36 cellular contexts compared by ENCODE assay signal in the genomic region with DNA sequence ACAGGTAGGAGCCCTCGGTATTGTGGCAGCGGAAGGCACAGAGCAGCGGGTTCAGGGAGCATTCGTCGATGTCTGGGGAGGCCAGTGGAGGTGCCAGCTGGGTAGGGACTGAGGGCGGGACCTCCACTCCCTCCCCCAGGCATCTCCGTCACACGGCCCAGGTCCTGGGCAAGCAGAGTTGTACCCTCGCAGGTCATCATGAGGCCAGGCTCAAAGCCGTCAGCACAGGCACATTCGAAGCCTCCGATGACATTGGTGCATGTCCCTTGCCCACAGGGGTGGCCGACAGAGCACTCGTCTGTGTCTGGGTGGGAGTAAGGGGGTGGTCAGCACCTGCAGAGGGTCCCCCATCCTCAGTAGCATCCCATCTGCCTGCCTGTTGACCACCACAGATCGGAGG. TPM values are rescaled to one million over a fixed set of nuclear protein-coding genes. Genes with fewer than 3 reads are reported as not detected.
"Had no signal": no experiment of that assay in that cellular context is flagged by ENCODE, and none has a peak within 500 bp of the region (broad histone marks: within the 10 kb centered on the region; RNA-seq: fewer than 3 reads in every experiment).

No MANE protein-coding gene starts in this region.

- H3K9ac ChIP-seq: parathyroid adenoma had no signal

- DNase-seq: hippocampal formation; kidney glomerular epithelial cell; left colon; left lung; mesendoderm; naive B cell; occipital lobe; stimulated activated CD4-positive, alpha-beta T cell treated with anti-CD3 and anti-CD28 coated beads, Interleukin-12 subunit alpha, Interleukin-12 subunit beta, amount 100 ng/mL, for 4 hours; stimulated activated CD4-positive, alpha-beta T cell treated with anti-CD3 and anti-CD28 coated beads, Interleukin-15, amount 100 ng/mL, for 24 hours; stimulated activated CD4-positive, alpha-beta T cell treated with anti-CD3 and anti-CD28 coated beads, Interleukin-2, amount 100 ng/mL, for 24 hours; stimulated activated CD4-positive, alpha-beta T cell treated with anti-CD3 and anti-CD28 coated beads, Interleukin-4, amount 100 ng/mL, for 1 hour; stimulated activated naive B cell treated with anti-CD40 and anti-IgM and Interleukin-4, amounts not matched to agents 10 μg/mL and 1 μg/mL and 100 μg/mL, for 72 hours; stimulated activated naive CD8-positive, alpha-beta T cell treated with anti-CD3 and anti-CD28 coated beads, Interleukin-15, Interleukin-2, amounts not matched to agents 100 U/mL and 50 U/mL, for 24 hours; stomach; testis; thyroid gland; transverse colon; upper lobe of left lung had no signal

- H3K36me3 ChIP-seq: left lung, neutrophil, right atrium auricular region, stomach, thyroid gland, transverse colon, upper lobe of left lung, vagina had no signal

- H3K4me3 ChIP-seq: left lung, lung, right atrium auricular region, skin epidermis, stomach, testis, thyroid gland, transverse colon, upper lobe of left lung, vagina had no signal

- ATAC-seq: left colon; left lung; sciatic nerve; stimulated activated naive B cell treated with anti-CD40 and anti-IgM and Interleukin-4, amounts not matched to agents 10 μg/mL and 1 μg/mL and 100 μg/mL, for 72 hours; stimulated activated naive CD8-positive, alpha-beta T cell treated with anti-CD3 and anti-CD28 coated beads, Interleukin-15, Interleukin-2, amounts not matched to agents 100 U/mL and 50 U/mL, for 24 hours had no signal

- H3K27ac Mint-ChIP-seq: mesothelial cell of epicardium; nephron; progenitor cell of endocrine pancreas; stimulated activated naive B cell treated with anti-CD40 and anti-IgM and Interleukin-4, amounts not matched to agents 10 μg/mL and 1 μg/mL and 100 μg/mL, for 72 hours had no signal

- H3K27me3 ChIP-seq: left lung, neutrophil, right atrium auricular region, testis, thyroid gland, transverse colon, upper lobe of left lung, vagina had no signal

- H3K4me1 ChIP-seq: left lung, parathyroid adenoma, right atrium auricular region, stomach, testis, thyroid gland, transverse colon, vagina had no signal

- H3K4me3 Mint-ChIP-seq: mesothelial cell of epicardium; naive B cell; nephron; neural crest cell; stimulated activated naive B cell treated with anti-CD40 and anti-IgM and Interleukin-4, amounts not matched to agents 10 μg/mL and 1 μg/mL and 100 μg/mL, for 72 hours had no signal

- H3K27me3 Mint-ChIP-seq: progenitor cell of endocrine pancreas had no signal

- H3K4me1 Mint-ChIP-seq: mesothelial cell of epicardium; naive B cell; nephron; stimulated activated naive B cell treated with anti-CD40 and anti-IgM and Interleukin-4, amounts not matched to agents 10 μg/mL and 1 μg/mL and 100 μg/mL, for 72 hours had no signal

- H3K9me3 Mint-ChIP-seq: mesothelial cell of epicardium, nephron, neural crest cell had no signal

- H3K36me3 Mint-ChIP-seq: naive B cell; stimulated activated naive B cell treated with anti-CD40 and anti-IgM and Interleukin-4, amounts not matched to agents 10 μg/mL and 1 μg/mL and 100 μg/mL, for 72 hours had no signal

- H3K9me3 ChIP-seq: neutrophil, right atrium auricular region, testis, thyroid gland, transverse colon, upper lobe of left lung, vagina had no signal

- H3K27ac ChIP-seq: left lung, neutrophil, parathyroid adenoma, right atrium auricular region, skin epidermis, stomach, testis, thyroid gland, transverse colon, upper lobe of left lung, vagina had no signal

RNA-seq across cellular contexts. Expression of a gene that starts 35.3 kb away (rescaled TPM):
- total RNA-seq: left colon, left lung, liver, lung, mononuclear cell, neural crest cell, osteocyte, progenitor cell of endocrine pancreas, pulmonary artery endothelial cell, renal cortical epithelial cell, right atrium auricular region, sciatic nerve, thyroid gland, transverse colon, upper lobe of left lung, urinary bladder, vagina had no signal
- polyA plus RNA-seq: keratinocyte, liver, lung, stomach, urinary bladder had no signal
